29 cellular contexts compared by ENCODE assay signal in the genomic region with DNA sequence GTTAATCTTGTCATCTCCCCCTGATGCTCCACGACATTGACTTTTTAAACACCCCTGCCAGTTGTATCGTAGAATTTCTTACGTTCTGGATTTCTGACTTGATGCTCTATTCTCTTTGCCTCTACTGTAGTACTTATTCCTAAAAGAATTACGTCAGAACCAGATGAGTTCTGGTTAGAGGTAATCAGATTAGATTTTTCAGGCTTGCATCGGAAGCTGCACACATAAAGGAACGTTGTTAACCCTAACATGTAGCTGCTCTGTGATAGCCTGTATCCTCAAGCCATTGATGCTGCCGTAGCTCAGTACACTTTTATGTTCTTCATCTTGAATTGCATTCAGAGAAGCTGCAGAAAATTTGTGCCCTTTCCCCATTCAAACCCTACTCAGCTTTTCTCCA. TPM values are rescaled to one million over a fixed set of nuclear protein-coding genes. Genes with fewer than 3 reads are reported as not detected.
"Had no signal": no experiment of that assay in that cellular context is flagged by ENCODE, and none has a peak within 500 bp of the region (broad histone marks: within the 10 kb centered on the region; RNA-seq: fewer than 3 reads in every experiment).

No MANE protein-coding gene starts in this region.

- H3K27me3 Mint-ChIP-seq: naive thymus-derived CD8-positive, alpha-beta T cell; natural killer cell treated with Interleukin-12 subunit alpha and Interleukin-12 subunit beta and Interleukin-15 and Interleukin-18, amount 100 ng/mL, for 72 hours; stimulated activated memory B cell treated with anti-CD40 and anti-IgM and Interleukin-4, amounts not matched to agents 10 μg/mL and 1 μg/mL and 100 μg/mL, for 72 hours; stimulated activated naive CD8-positive, alpha-beta T cell treated with anti-CD3 and anti-CD28 coated beads, Interleukin-15, amount 100 ng/mL, for 72 hours; type B pancreatic cell had no signal

- H3K36me3 ChIP-seq: pancreas, right lobe of liver, upper lobe of right lung, uterus had no signal

- H3K27ac ChIP-seq: neutrophil, pancreas, psoas muscle, right lobe of liver, sigmoid colon, suprapubic skin, testis, tibial artery, transverse colon, upper lobe of right lung, uterus had no signal

- H3K27ac Mint-ChIP-seq: naive thymus-derived CD8-positive, alpha-beta T cell; natural killer cell treated with Interleukin-12 subunit alpha and Interleukin-12 subunit beta and Interleukin-15 and Interleukin-18, amount 100 ng/mL, for 72 hours; nephron progenitor cell; stimulated activated memory B cell treated with anti-CD40 and anti-IgM and Interleukin-4, amounts not matched to agents 10 μg/mL and 1 μg/mL and 100 μg/mL, for 72 hours; stimulated activated naive CD8-positive, alpha-beta T cell treated with anti-CD3 and anti-CD28 coated beads, Interleukin-15, amount 100 ng/mL, for 72 hours; type B pancreatic cell had no signal

- H3K4me1 ChIP-seq: pancreas, right lobe of liver, sigmoid colon, suprapubic skin, tibial artery, transverse colon, upper lobe of right lung, uterus had no signal

- DNase-seq: naive thymus-derived CD8-positive, alpha-beta T cell; nephron progenitor cell; nucleus accumbens; pancreas; psoas muscle; right cardiac atrium; right lobe of liver; sigmoid colon; small intestine; stimulated activated CD4-positive, alpha-beta T cell treated with anti-CD3 and anti-CD28 coated beads, Interleukin-15, amount 100 ng/mL, for 24 hours; stimulated activated CD4-positive, alpha-beta T cell treated with anti-CD3 and anti-CD28 coated beads, Interleukin-2, amount 100 ng/mL, for 24 hours; stimulated activated CD4-positive, alpha-beta T cell treated with anti-CD3 and anti-CD28 coated beads, Interleukin-2, amount 100 ng/mL, for 48 hours; stimulated activated CD4-positive, alpha-beta T cell treated with anti-CD3 and anti-CD28 coated beads, Interleukin-4, amount 100 ng/mL, for 24 hours; stimulated activated CD8-positive, alpha-beta memory T cell treated with anti-CD3 and anti-CD28 coated beads, Interleukin-4, amount 100 ng/mL, for 48 hours; stimulated activated naive CD4-positive, alpha-beta T cell; stimulated activated naive CD8-positive, alpha-beta T cell treated with anti-CD3 and anti-CD28 coated beads, Interleukin-15, amount 100 ng/mL, for 72 hours; stimulated activated naive CD8-positive, alpha-beta T cell treated with anti-CD3 and anti-CD28 coated beads, Interleukin-15, Interleukin-2, amounts not matched to agents 100 U/mL and 50 U/mL, for 24 hours; substantia nigra; testis; tibial artery; transverse colon; upper lobe of right lung; uterus had no signal

- H3K9me3 ChIP-seq: neutrophil, pancreas, psoas muscle, right lobe of liver, sigmoid colon, suprapubic skin, testis, tibial artery, transverse colon, upper lobe of right lung, uterus had no signal

- H3K4me3 ChIP-seq: pancreas, psoas muscle, right lobe of liver, sigmoid colon, suprapubic skin, testis, tibial artery, transverse colon, upper lobe of right lung, uterus had no signal

- H3K4me1 Mint-ChIP-seq: naive thymus-derived CD8-positive, alpha-beta T cell; nephron progenitor cell; neural crest cell; stimulated activated memory B cell treated with anti-CD40 and anti-IgM and Interleukin-4, amounts not matched to agents 10 μg/mL and 1 μg/mL and 100 μg/mL, for 72 hours; stimulated activated naive CD8-positive, alpha-beta T cell treated with anti-CD3 and anti-CD28 coated beads, Interleukin-15, amount 100 ng/mL, for 72 hours had no signal

- H3K9me3 Mint-ChIP-seq: natural killer cell treated with Interleukin-12 subunit alpha and Interleukin-12 subunit beta and Interleukin-15 and Interleukin-18, amount 100 ng/mL, for 72 hours; neural crest cell; stimulated activated memory B cell treated with anti-CD40 and anti-IgM and Interleukin-4, amounts not matched to agents 10 μg/mL and 1 μg/mL and 100 μg/mL, for 72 hours; stimulated activated naive CD8-positive, alpha-beta T cell treated with anti-CD3 and anti-CD28 coated beads, Interleukin-15, amount 100 ng/mL, for 72 hours; type B pancreatic cell had no signal

- H3K27me3 ChIP-seq: neutrophil, pancreas, right lobe of liver, sigmoid colon, suprapubic skin, testis, tibial artery, transverse colon, upper lobe of right lung, uterus had no signal

- H3K4me3 Mint-ChIP-seq: naive thymus-derived CD8-positive, alpha-beta T cell; natural killer cell treated with Interleukin-12 subunit alpha and Interleukin-12 subunit beta and Interleukin-15 and Interleukin-18, amount 100 ng/mL, for 72 hours; nephron progenitor cell; neural crest cell; stimulated activated memory B cell treated with anti-CD40 and anti-IgM and Interleukin-4, amounts not matched to agents 10 μg/mL and 1 μg/mL and 100 μg/mL, for 72 hours; stimulated activated naive CD8-positive, alpha-beta T cell treated with anti-CD3 and anti-CD28 coated beads, Interleukin-15, amount 100 ng/mL, for 72 hours; type B pancreatic cell had no signal

RNA-seq across cellular contexts. Expression of a gene that starts 26.3 kb away (rescaled TPM):
- total RNA-seq: neural crest cell had no signal
- polyA plus RNA-seq: naive thymus-derived CD8-positive, alpha-beta T cell had no signal
